26 cellular contexts compared by ENCODE assay signal in genomic region chr10:30231709-30232108, GRCh38.
DNase-seq lines count a peak whose midpoint lies in the region; ATAC-seq and TF ChIP-seq lines count a peak whose summit lies in the region.
"Had no signal": no experiment of that assay in that cellular context is flagged by ENCODE, and none has a peak within 500 bp of the region (broad histone marks: within the 10 kb centered on the region; RNA-seq: fewer than 3 reads in every experiment).

No MANE protein-coding gene starts in this region.

- H3K36me3 Mint-ChIP-seq in T-helper 2 cell treated with Interferon-gamma antibody and Interleukin-4, amounts not matched to agents 5 μg/mL and 100 μg/mL, for 36 hours (ENCODE audit: low read depth): peaks cover 10% of the 10 kb centered on the region
- H3K36me3 Mint-ChIP-seq in Calu3 (ENCODE audit: insufficient read depth, unreplicated experiment): no peaks in the 10 kb centered on the region
- H3K36me3 Mint-ChIP-seq in type B pancreatic cell: peaks cover 3% of the 10 kb centered on the region
- H3K36me3 Mint-ChIP-seq: CD4-positive, alpha-beta memory T cell; IgD-negative memory B cell had no signal

- H3K9me2 ChIP-seq in OCI-LY7 (ENCODE audit: insufficient read depth, low read length): no peaks in the 10 kb centered on the region

- H3K4me3 Mint-ChIP-seq in T-helper 2 cell treated with Interferon-gamma antibody and Interleukin-4, amounts not matched to agents 5 μg/mL and 100 μg/mL, for 36 hours: peak overlapping the region; percentile 64
- H3K4me3 Mint-ChIP-seq in Calu3 (ENCODE audit: low read depth, unreplicated experiment) (no peak overlapping the region), type B pancreatic cell (no peak overlapping the region)
- H3K4me3 Mint-ChIP-seq: CD4-positive, alpha-beta memory T cell; GM23338; H9; IgD-negative memory B cell had no signal

- intact Hi-C loops in Calu3 (cut with micrococcal nuclease; ENCODE audit: unreplicated experiment): no loop called here
- intact Hi-C loops in OCI-LY7 (cut with micrococcal nuclease; ENCODE audit: unreplicated experiment): no loop called here

- DNase-seq in T-helper 2 cell treated with Interferon-gamma antibody and Interleukin-4, amounts not matched to agents 5 μg/mL and 100 μg/mL, for 36 hours (ENCODE audit: low spot score): no peak
- DNase-seq in T-helper 2 cell (no peak), Calu3 (no peak), OCI-LY7 (ENCODE audit: low spot score) (no peak), type B pancreatic cell (ENCODE audit: extremely low spot score, unreplicated experiment) (no peak), SJCRH30 (no peak)
- DNase-seq: ACHN; CD4-positive, alpha-beta memory T cell; COR-L47; EL; H9; Karpas-422; NCI-H1105; NCI-H1436 treated with DMSO at 0.1 percent for 48 hours; NCI-H187 treated with DMSO at 0.1 percent for 48 hours; NCI-H446; NCI-H524 treated with DMSO at 0.1 percent for 48 hours; NCI-H774; SHP77 had no signal

- H3K4me3 ChIP-seq in OCI-LY7 (ENCODE audit: low read depth, low read length, poor library complexity, severe bottlenecking): no peak overlapping the region
- H3K4me3 ChIP-seq in SJCRH30: no peak overlapping the region
- H3K4me3 ChIP-seq: GM12878, GM23338 had no signal

- H3K4me2 ChIP-seq in OCI-LY7 (ENCODE audit: low read length): no peak overlapping the region
- H3K4me2 ChIP-seq: GM23338 had no signal

- H3K36me3 ChIP-seq in OCI-LY7 (ENCODE audit: insufficient read depth, low read length) (no peaks in the 10 kb centered on the region), SJCRH30 (no peaks in the 10 kb centered on the region)

- H3K27me3 ChIP-seq in SJCRH30: no peaks in the 10 kb centered on the region

- TF ChIP-seq CTCF in Calu3 (IDR thresholded peaks at IDR 0.05; ENCODE audit: unreplicated experiment) (no peak), OCI-LY7 (conservative IDR thresholded peaks at IDR 0.05; ENCODE audit: low read length) (no peak), type B pancreatic cell (conservative IDR thresholded peaks at IDR 0.05) (no peak)

- H3K4me1 ChIP-seq in OCI-LY7 (ENCODE audit: insufficient read depth, low read length, poor library complexity, severe bottlenecking) (peaks cover 8% of the 10 kb centered on the region), SJCRH30 (no peaks in the 10 kb centered on the region)

- H3K27ac ChIP-seq in OCI-LY7 (ENCODE audit: low read depth, low read length, poor library complexity, severe bottlenecking) (no peak overlapping the region), SJCRH30 (no peak overlapping the region)
- H3K27ac ChIP-seq: 22Rv1, RWPE1 had no signal

- H3K27me3 Mint-ChIP-seq in T-helper 2 cell treated with Interferon-gamma antibody and Interleukin-4, amounts not matched to agents 5 μg/mL and 100 μg/mL, for 36 hours (ENCODE audit: low read depth): peaks cover 4% of the 10 kb centered on the region
- H3K27me3 Mint-ChIP-seq in Calu3 (ENCODE audit: unreplicated experiment) (no peaks in the 10 kb centered on the region), type B pancreatic cell (no peaks in the 10 kb centered on the region)

- no peak for ATAC-seq in HG03196 (IDR thresholded peaks at IDR 0.05; ENCODE audit: unreplicated experiment)
- ATAC-seq: GM12878, GM23338, Panc1 had no signal

- H3K79me2 ChIP-seq in OCI-LY7 (ENCODE audit: insufficient read depth, low read depth, low read length): no peaks in the 10 kb centered on the region

- no peaks in the 10 kb centered on the region for H3K9me3 ChIP-seq in OCI-LY7 (ENCODE audit: low read length)
- H3K9me3 ChIP-seq in SJCRH30 (replicated peaks): no peaks in the 10 kb centered on the region

- no TSS peak for BruUV-seq in Calu3 (replicated peaks; lab: Mats Ljungman, UMichigan)
- no TSS peak for BruUV-seq in OCI-LY7 (replicated peaks; lab: Mats Ljungman, UMichigan)

- H4K20me1 ChIP-seq in OCI-LY7 (ENCODE audit: insufficient read depth, low read length): no peaks in the 10 kb centered on the region

- peaks cover 9% of the 10 kb centered on the region for H3K9me3 Mint-ChIP-seq in T-helper 2 cell treated with Interferon-gamma antibody and Interleukin-4, amounts not matched to agents 5 μg/mL and 100 μg/mL, for 36 hours
- H3K9me3 Mint-ChIP-seq in Calu3 (ENCODE audit: low read depth, unreplicated experiment) (no peaks in the 10 kb centered on the region), type B pancreatic cell (peaks cover 7% of the 10 kb centered on the region)
- H3K9me3 Mint-ChIP-seq: GM23338 had no signal

- peak overlapping the region; percentile 41; the same call in 1 of the 2 replicates for H2AFZ ChIP-seq in OCI-LY7 (ENCODE audit: low read length)

- CTCF ChIA-PET in Calu3 (lab: Charles Lee) (interaction anchor here (0.9 to 1.1 kb wide), 2 partner anchors 9 to 20 kb away, joined by 3 to 8 read pairs; no protein-coding TSS in a partner anchor), OCI-LY7 (lab: Charles Lee; ENCODE audit: unreplicated experiment) (interaction anchor here (0.9 kb wide), 1 partner anchor 9 kb away, joined by 3 read pairs; no protein-coding TSS in a partner anchor)

- H3K27ac Mint-ChIP-seq in T-helper 2 cell treated with Interferon-gamma antibody and Interleukin-4, amounts not matched to agents 5 μg/mL and 100 μg/mL, for 36 hours: peak overlapping the region; percentile 73
- peak overlapping the region; percentile 0 for H3K27ac Mint-ChIP-seq in Calu3 (ENCODE audit: unreplicated experiment)
- peak overlapping the region; percentile 50 for H3K27ac Mint-ChIP-seq in type B pancreatic cell
- H3K27ac Mint-ChIP-seq: CD4-positive, alpha-beta memory T cell; GM23338; H9; IgD-negative memory B cell had no signal

- peaks cover 45% of the 10 kb centered on the region for H3K4me1 Mint-ChIP-seq in T-helper 2 cell treated with Interferon-gamma antibody and Interleukin-4, amounts not matched to agents 5 μg/mL and 100 μg/mL, for 36 hours (ENCODE audit: low read depth)
- peaks cover 13% of the 10 kb centered on the region for H3K4me1 Mint-ChIP-seq in Calu3 (ENCODE audit: low read depth, unreplicated experiment)
- peaks cover 31% of the 10 kb centered on the region for H3K4me1 Mint-ChIP-seq in type B pancreatic cell (ENCODE audit: unreplicated experiment)

- POLR2A ChIA-PET in OCI-LY7 (lab: Charles Lee): interaction anchor here (0.7 to 1.1 kb wide), 2 partner anchors 15 to 135 kb away, joined by 3 to 4 read pairs; no protein-coding TSS in a partner anchor

Comparison
In these comparisons a context has a peak if more than half of its experiments do, and no peak if none do; other contexts are left out.
1. H3K27ac Mint-ChIP-seq: peak in every context shown above with its lines; median percentile 73 in T-helper 2 cell treated with Interferon-gamma antibody and Interleukin-4, amounts not matched to agents 5 μg/mL and 100 μg/mL, for 36 hours; 50 in type B pancreatic cell; 0 in Calu3.